ENCODE assay signal across 8 cellular contexts in genomic region chr14:50396636-50397460, GRCh38. TPM values are rescaled to one million over a fixed set of nuclear protein-coding genes. Genes with fewer than 3 reads are reported as not detected.
DNase-seq lines count a peak whose midpoint lies in the region; ATAC-seq and TF ChIP-seq lines count a peak whose summit lies in the region.

Gene CDKL1, minus strand, starts transcription at chr14:50396881. Its CDS starts 1,013 bp downstream, at chr14:50395868.

- DNase-seq in SIG-M5 treated with dmso at 0.1 percent for 504 hours (lab: John Stamatoyannopoulos, UW; ENCODE audit: unreplicated experiment) (peak; percentile 42), SIG-M5 (lab: John Stamatoyannopoulos, UW) (no peak), NCI-H510A (lab: John Stamatoyannopoulos, UW) (peak; percentile 49), activated T-cell treated with anti-CD3 and anti-CD28 coated beads for 24 hours (ENCODE audit: low read depth) (peak; percentile 30), epithelial cell of prostate (ENCODE audit: low read depth, low spot score) (no peak), mesothelial cell of epicardium (ENCODE audit: low spot score in 2 of 2, unreplicated experiment in 2 of 2) (peak; percentile 49 to 73)
- DNase-seq in stimulated activated CD8-positive, alpha-beta memory T cell treated with anti-CD3 and anti-CD28 coated beads, Interleukin-15, amount 100 ng/mL, for 48 hours (ENCODE audit: low read depth in 2 of 2): peak; percentile 14 to 26

- peak within 1 kb of the TSS; percentile 62 for H3K27ac ChIP-seq in epithelial cell of prostate

- TF ChIP-seq CTCF in mesothelial cell of epicardium (IDR thresholded peaks at IDR 0.05; ENCODE audit: unreplicated experiment): no peak

- H3K27me3 Mint-ChIP-seq in mesothelial cell of epicardium (ENCODE audit: low read depth): peaks cover 16% of the 10 kb centered on the region

- peak within 1 kb of the TSS; percentile 76 for H3K4me3 Mint-ChIP-seq in mesothelial cell of epicardium

- ATAC-seq in HG02938 (IDR thresholded peaks at IDR 0.05; ENCODE audit: unreplicated experiment): peak; percentile 48

- no peaks in the 10 kb centered on the region for H3K9me3 Mint-ChIP-seq in mesothelial cell of epicardium

- no peaks in the 10 kb centered on the region for H3K36me3 Mint-ChIP-seq in mesothelial cell of epicardium

- H3K4me1 Mint-ChIP-seq in mesothelial cell of epicardium: peaks cover 34% of the 10 kb centered on the region

- peak within 1 kb of the TSS; percentile 67 for H3K27ac Mint-ChIP-seq in mesothelial cell of epicardium

RNA-seq across cellular contexts. Expression of gene CDKL1, which starts in this region (rescaled TPM):
- 1.8 to 3.2 TPM (median 2.2 TPM) in 3 replicates for total RNA-seq in mesothelial cell of epicardium

Comparison
In these comparisons a context has a peak if more than half of its experiments do, and no peak if none do; other contexts are left out.
1. DNase-seq: peak in SIG-M5 treated with dmso at 0.1 percent for 504 hours (single experiment), NCI-H510A (single experiment), activated T-cell treated with anti-CD3 and anti-CD28 coated beads for 24 hours (single experiment), mesothelial cell of epicardium (2 of 2) and stimulated activated CD8-positive, alpha-beta memory T cell treated with anti-CD3 and anti-CD28 coated beads, Interleukin-15, amount 100 ng/mL, for 48 hours (2 of 2); none in SIG-M5 (single experiment) and epithelial cell of prostate (single experiment).